In the genomic region with DNA sequence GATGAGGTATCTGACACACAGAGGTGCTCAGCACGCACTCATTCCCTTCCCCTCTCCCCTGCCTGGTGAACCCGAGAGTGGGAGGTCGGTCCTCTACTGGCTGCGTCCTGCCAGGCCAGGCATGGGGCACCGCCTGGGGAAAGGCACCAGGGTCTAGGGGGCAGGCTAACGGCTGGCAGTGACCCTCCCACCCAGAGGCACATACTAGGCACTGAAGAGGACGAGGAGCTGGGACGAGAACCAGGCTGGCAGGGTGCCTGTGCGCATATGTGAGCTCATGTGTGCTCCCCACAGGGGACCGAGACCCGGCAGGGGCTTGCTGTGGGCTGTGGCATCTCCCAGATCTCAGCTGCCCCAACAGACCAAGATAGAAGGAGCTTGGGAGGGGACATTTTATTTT, we compare ENCODE assay signal across 31 cellular contexts.
DNase-seq lines count a peak whose midpoint lies in the region; ATAC-seq, FAIRE-seq and TF ChIP-seq lines count a peak whose summit lies in the region.
"Had no signal": no experiment of that assay in that cellular context is flagged by ENCODE, and none has a peak within 500 bp of the region (broad histone marks: within the 10 kb centered on the region; RNA-seq: fewer than 3 reads in every experiment).

No MANE protein-coding gene starts in this region.

- H3K4me2 ChIP-seq in BLaER1 treated with 17β-estradiol and CSF1 and Interleukin-3, amounts not matched to agents 10 nM and 100 nM, result peak overlapping the region in 8 of 11 experiments; percentile 12 to 56 (median 42); a peak in 12 of 22 replicates

- H3K9ac ChIP-seq in BLaER1 treated with 17β-estradiol and CSF1 and Interleukin-3, amounts not matched to agents 10 nM and 100 nM, result peak overlapping the region in 8 of 11 experiments; percentile 11 to 50 (median 20); a peak in 6 of 22 replicates
- no peak overlapping the region for H3K9ac ChIP-seq in kidney (ENCODE audit: low read length in 2 of 2)

- H3K27me3 Mint-ChIP-seq in activated naive CD4-positive, alpha-beta T cell treated with anti-CD3 and anti-CD28 coated beads, Interleukin-2, amount 10 ng/mL, durations not matched to agents 7 days and 5 days, result no peaks in the 10 kb centered on the region
- H3K27me3 Mint-ChIP-seq: activated CD4-positive, alpha-beta memory T cell treated with anti-CD3 and anti-CD28 coated beads, Interleukin-2, amount 10 ng/mL, durations not matched to agents 7 days and 5 days; brain; T-helper 17 cell had no signal

- H3K4me1 Mint-ChIP-seq in activated naive CD4-positive, alpha-beta T cell treated with anti-CD3 and anti-CD28 coated beads, Interleukin-2, amount 10 ng/mL, durations not matched to agents 7 days and 5 days, result peaks cover 37% of the 10 kb centered on the region

- H3K27ac ChIP-seq in BLaER1 treated with 17β-estradiol and CSF1 and Interleukin-3, amounts not matched to agents 10 nM and 100 nM, result peak overlapping the region in 5 of 11 experiments; percentile 5 to 52 (median 16); a peak in 6 of 22 replicates
- peak overlapping the region; percentile 97 for H3K27ac ChIP-seq in WERI-Rb-1
- H3K27ac ChIP-seq in kidney (ENCODE audit: low read depth in 2 of 2, low read length in 2 of 2), result peak overlapping the region; percentile 20 to 67
- peak overlapping the region in 2 of 8 donors; percentile 16 to 30 for H3K27ac ChIP-seq in spleen
- H3K27ac ChIP-seq: suprapubic skin, uterus had no signal

- H4K20me1 ChIP-seq in BLaER1 treated with 17β-estradiol and CSF1 and Interleukin-3, amounts not matched to agents 10 nM and 100 nM, result peaks cover 81 to 100% (median 98%) of the 10 kb centered on the region in 11 experiments

- no peak overlapping the region for H3K27ac Mint-ChIP-seq in activated naive CD4-positive, alpha-beta T cell treated with anti-CD3 and anti-CD28 coated beads, Interleukin-2, amount 10 ng/mL, durations not matched to agents 7 days and 5 days
- H3K27ac Mint-ChIP-seq: activated CD4-positive, alpha-beta memory T cell treated with anti-CD3 and anti-CD28 coated beads, Interleukin-2, amount 10 ng/mL, durations not matched to agents 7 days and 5 days; activated naive CD4-positive, alpha-beta T cell treated with anti-CD3 and anti-CD28 coated beads for 36 hours; CD14-positive monocyte had no signal

- peaks cover 0 to 76% (median 10%) of the 10 kb centered on the region in 11 experiments; a peak in 14 of 22 replicates for H3K36me3 ChIP-seq in BLaER1 treated with 17β-estradiol and CSF1 and Interleukin-3, amounts not matched to agents 10 nM and 100 nM
- H3K36me3 ChIP-seq in WERI-Rb-1 (peaks cover 28% of the 10 kb centered on the region), kidney (ENCODE audit: control insufficient read depth in 1 of 2, insufficient read depth in 2 of 2, low read length in 2 of 2) (no peaks in the 10 kb centered on the region), spleen (peaks cover 0 to 42% (median 5%) of the 10 kb centered on the region in 6 donors)
- H3K36me3 ChIP-seq: suprapubic skin, uterus had no signal

- no peak overlapping the region for H3K4me3 ChIP-seq in BLaER1 treated with 17β-estradiol and CSF1 and Interleukin-3, amounts not matched to agents 10 nM and 100 nM
- H3K4me3 ChIP-seq in WERI-Rb-1 (ENCODE audit: low read depth, low read length) (peak overlapping the region; percentile 56), kidney (ENCODE audit: low read length in 2 of 2) (no peak overlapping the region), spleen (no peak overlapping the region)
- H3K4me3 ChIP-seq: suprapubic skin, uterus had no signal

- H3K27me3 ChIP-seq in BLaER1 treated with 17β-estradiol and CSF1 and Interleukin-3, amounts not matched to agents 10 nM and 100 nM, result no peaks in the 10 kb centered on the region
- H3K27me3 ChIP-seq in WERI-Rb-1 (ENCODE audit: insufficient read depth, low read depth, severe bottlenecking) (no peaks in the 10 kb centered on the region), spleen (replicated peaks in 1 of 7) (no peaks in the 10 kb centered on the region)
- H3K27me3 ChIP-seq: suprapubic skin, uterus had no signal

- CTCF ChIA-PET in activated naive CD4-positive, alpha-beta T cell treated with anti-CD3 and anti-CD28 coated beads, Interleukin-2, amount 10 ng/mL, durations not matched to agents 7 days and 5 days (lab: Charles Lee), result interaction anchor here (1.2 to 4.6 kb wide), 3 partner anchors 8 to 13 kb away, joined by 4 to 31 read pairs (median 21); no protein-coding TSS in a partner anchor

- no peak for TF ChIP-seq CTCF in WERI-Rb-1 (IDR thresholded peaks at IDR 0.05; ENCODE audit: low read depth, low read length)
- no peak for TF ChIP-seq CTCF in kidney (IDR thresholded peaks at IDR 0.05; ENCODE audit: borderline replicate concordance, extremely low read depth, insufficient read depth)
- TF ChIP-seq CTCF in spleen (IDR thresholded peaks at IDR 0.05 in 8 of 11, conservative IDR thresholded peaks at IDR 0.05 in 3 of 11), result no peak

- H3K4me3 Mint-ChIP-seq in activated naive CD4-positive, alpha-beta T cell treated with anti-CD3 and anti-CD28 coated beads, Interleukin-2, amount 10 ng/mL, durations not matched to agents 7 days and 5 days, result no peak overlapping the region
- H3K4me3 Mint-ChIP-seq: activated CD4-positive, alpha-beta memory T cell treated with anti-CD3 and anti-CD28 coated beads, Interleukin-2, amount 10 ng/mL, durations not matched to agents 7 days and 5 days; activated naive CD4-positive, alpha-beta T cell treated with anti-CD3 and anti-CD28 coated beads for 36 hours; CD14-positive monocyte; T-helper 17 cell had no signal

- peaks cover 72 to 100% (median 85%) of the 10 kb centered on the region in 10 experiments for H3K4me1 ChIP-seq in BLaER1 treated with 17β-estradiol and CSF1 and Interleukin-3, amounts not matched to agents 10 nM and 100 nM
- H3K4me1 ChIP-seq in kidney (ENCODE audit: control insufficient read depth in 1 of 2, insufficient read depth in 1 of 2, low read depth in 1 of 2, low read length in 2 of 2) (peaks cover 3 to 5% of the 10 kb centered on the region in 2 donors), spleen (peaks cover 20 to 98% (median 82%) of the 10 kb centered on the region in 6 donors)
- H3K4me1 ChIP-seq: suprapubic skin, uterus had no signal

- TF ChIP-seq POLR2A in spleen (IDR thresholded peaks at IDR 0.05), result no peak

- ATAC-seq in HG02642 (IDR thresholded peaks at IDR 0.05; ENCODE audit: poor library complexity, unreplicated experiment) (no peak), GM21529 (IDR thresholded peaks at IDR 0.05; ENCODE audit: unreplicated experiment) (no peak)
- ATAC-seq: T-helper 17 cell had no signal

- 85 to 96% (median 93%) methylated on average over 6 to 11 of the region's 11 CpGs for WGBS in spleen, 5 donors

- FAIRE-seq in kidney (lab: Jason Lieb, UNC), result no peak
- FAIRE-seq: GM12891 had no signal

- no peaks in the 10 kb centered on the region for H3K9me3 Mint-ChIP-seq in activated naive CD4-positive, alpha-beta T cell treated with anti-CD3 and anti-CD28 coated beads, Interleukin-2, amount 10 ng/mL, durations not matched to agents 7 days and 5 days
- H3K9me3 Mint-ChIP-seq: activated CD4-positive, alpha-beta memory T cell treated with anti-CD3 and anti-CD28 coated beads, Interleukin-2, amount 10 ng/mL, durations not matched to agents 7 days and 5 days; activated naive CD4-positive, alpha-beta T cell treated with anti-CD3 and anti-CD28 coated beads for 36 hours; CD14-positive monocyte had no signal

- H3K36me3 Mint-ChIP-seq in activated naive CD4-positive, alpha-beta T cell treated with anti-CD3 and anti-CD28 coated beads, Interleukin-2, amount 10 ng/mL, durations not matched to agents 7 days and 5 days, result peaks cover 8% of the 10 kb centered on the region

- DNase-seq in WERI-Rb-1, result no peak
- no peak for DNase-seq in kidney
- DNase-seq in spleen, result peak; percentile 67
- no peak for DNase-seq in activated naive CD4-positive, alpha-beta T cell treated with anti-CD3 and anti-CD28 coated beads, Interleukin-2, amount 10 ng/mL, durations not matched to agents 7 days and 5 days
- DNase-seq: ACHN; activated CD4-positive, alpha-beta memory T cell treated with anti-CD3 and anti-CD28 coated beads, Interleukin-2, amount 10 ng/mL, durations not matched to agents 7 days and 5 days; activated CD4-positive, alpha-beta T cell treated with anti-CD3 and anti-CD28 coated beads for 1 hour; activated CD8-positive, alpha-beta memory T cell treated with anti-CD3 and anti-CD28 coated beads, Interleukin-2, amount 50 U/mL, for 4 hours; activated naive CD4-positive, alpha-beta T cell treated with anti-CD3 and anti-CD28 coated beads for 36 hours; Caco-2; cerebellar nuclear complex; dermis blood vessel endothelial cell; DMS53; HCEC 1CT; hippocampal formation; Kasumi-1; mammary epithelial cell; NCI-H1436 treated with DMSO at 0.1 percent for 48 hours; NCI-H2081 treated with DMSO at 0.1 percent for 48 hours; NCI-H226; NCI-H526 treated with DMSO at 0.1 percent for 48 hours; stimulated activated naive CD4-positive, alpha-beta T cell treated with Interleukin-2 at 50 U/mL for 16 hours; T-helper 17 cell; uterus had no signal

- peaks cover 0 to 5% (median 0%) of the 10 kb centered on the region in 11 experiments; a peak in 2 of 22 replicates for H3K9me3 ChIP-seq in BLaER1 treated with 17β-estradiol and CSF1 and Interleukin-3, amounts not matched to agents 10 nM and 100 nM (replicated peaks in 1 of 11)
- H3K9me3 ChIP-seq in WERI-Rb-1 (ENCODE audit: severe bottlenecking) (no peaks in the 10 kb centered on the region), kidney (ENCODE audit: control insufficient read depth in 1 of 2, low read length in 2 of 2) (no peaks in the 10 kb centered on the region), spleen (no peaks in the 10 kb centered on the region)
- H3K9me3 ChIP-seq: Caco-2, suprapubic skin, uterus had no signal

- intact Hi-C loops in kidney (cut with DNase I), result loop anchor here (10.0 kb wide), 1 partner anchor 122 kb away; no protein-coding TSS in a partner anchor
- intact Hi-C loops in spleen (cut with DNase I; ENCODE audit: low total_unique reads), result loop anchor here (10.0 kb wide), 1 partner anchor 82 kb away; no protein-coding TSS in a partner anchor

Comparison
In these comparisons a context has a peak if more than half of its experiments do, and no peak if none do; other contexts are left out.
1. H3K9ac ChIP-seq: peak in BLaER1 treated with 17β-estradiol and CSF1 and Interleukin-3, amounts not matched to agents 10 nM and 100 nM (8 of 11); none in kidney (0 of 2).